In genomic region chr18:30455741-30456140, GRCh38 we compare ENCODE assay signal across 26 cellular contexts.
DNase-seq lines count a peak whose midpoint lies in the region; ATAC-seq, FAIRE-seq and TF ChIP-seq lines count a peak whose summit lies in the region.
"Had no signal": no experiment of that assay in that cellular context is flagged by ENCODE, and none has a peak within 500 bp of the region (broad histone marks: within the 10 kb centered on the region; RNA-seq: fewer than 3 reads in every experiment).

No MANE protein-coding gene starts in this region.

- TF ChIP-seq CTCF in D721Med (IDR thresholded peaks at IDR 0.05; ENCODE audit: insufficient read depth, missing control alignments), result no peak

- peak; percentile 25 for FAIRE-seq in D721Med (lab: Jason Lieb, UNC)
- FAIRE-seq: GM12892, HepG2 had no signal

- DNase-seq in D721Med (ENCODE audit: insufficient read length, low spot score), result no peak
- DNase-seq in substantia nigra (lab: John Stamatoyannopoulos, UW), result peak in 1 of 49 donors; percentile 14
- no peak for DNase-seq in NCI-H2029 treated with DMSO at 0.1 percent for 48 hours (lab: John Stamatoyannopoulos, UW)
- no peak for DNase-seq in NCI-H446 treated with DMSO at 0.1 percent for 48 hours (lab: John Stamatoyannopoulos, UW)
- DNase-seq: CD4-positive, CD25-positive, alpha-beta regulatory T cell; DMS79; GF-D8; H9; Kasumi-1; NCI-H1092 treated with DMSO at 0.1 percent for 48 hours; NCI-H1436; NCI-H187; NCI-H2171 treated with DMSO at 0.1 percent for 48 hours; NCI-H345; NCI-H524 treated with DMSO at 0.1 percent for 48 hours; NCI-H774; PC-3; SJCRH30 had no signal

- ATAC-seq in GM18870 (IDR thresholded peaks at IDR 0.05; ENCODE audit: unreplicated experiment) (no peak), GM19328 (IDR thresholded peaks at IDR 0.05; ENCODE audit: unreplicated experiment) (no peak)
- ATAC-seq: GM23338, HepG2, PC-3 had no signal

- no peaks in the 10 kb centered on the region for H3K27me3 ChIP-seq in layer of hippocampus (ENCODE audit: control insufficient read depth, insufficient read depth, low read length)
- H3K27me3 ChIP-seq: BLaER1, SJCRH30 had no signal

- peak overlapping the region; percentile 41 for H3K27ac ChIP-seq in cingulate gyrus (ENCODE audit: low read depth, low read length)
- peak overlapping the region; percentile 33 for H3K27ac ChIP-seq in layer of hippocampus (ENCODE audit: low read depth, low read length)
- H3K27ac ChIP-seq in substantia nigra (ENCODE audit: low read depth, low read length, poor library complexity, severe bottlenecking), result peak overlapping the region; percentile 51
- H3K27ac ChIP-seq: BLaER1, SJCRH30 had no signal
